ENCODE assay signal across 1 cellular context in genomic region chr17:38907930-38908675, GRCh38.
TF ChIP-seq lines count a peak whose summit lies in the region.

No MANE protein-coding gene starts in this region.

TF ChIP-seq in SK-N-SH treated with all-trans-retinoic acid at 6 μM for 48 hours, 23 proteins besides CTCF, POLR2A, EP300 and RAD21 (continued from another document):
- TF ChIP-seq PATZ1 (CRISPR knock-in tag; IDR thresholded peaks at IDR 0.05; ENCODE audit: borderline replicate concordance): no peak
